17 cellular contexts compared by ENCODE assay signal in genomic region chr1:48115835-48116234, GRCh38.
"Had no signal": no experiment of that assay in that cellular context is flagged by ENCODE, and none has a peak within 500 bp of the region (broad histone marks: within the 10 kb centered on the region; RNA-seq: fewer than 3 reads in every experiment).

No MANE protein-coding gene starts in this region.

- H3K4me3 ChIP-seq: heart left ventricle, spleen, tibial nerve had no signal

- DNase-seq: effector memory CD4-positive, alpha-beta T cell; heart left ventricle; hippocampal formation; naive thymus-derived CD8-positive, alpha-beta T cell; right cardiac atrium; spleen; stimulated activated CD4-positive, alpha-beta T cell treated with anti-CD3 and anti-CD28 coated beads, Interleukin-15, amount 100 ng/mL, for 24 hours; stimulated activated CD4-positive, alpha-beta T cell treated with anti-CD3 and anti-CD28 coated beads, Interleukin-1b, Interleukin-23, amount 100 ng/mL, for 48 hours; stimulated activated CD4-positive, alpha-beta T cell treated with anti-CD3 and anti-CD28 coated beads, Interleukin-4, amount 100 ng/mL, for 24 hours had no signal

- H3K4me1 Mint-ChIP-seq: naive thymus-derived CD8-positive, alpha-beta T cell; neural crest cell; stimulated activated memory B cell treated with anti-CD40 and anti-IgM and Interleukin-4, amounts not matched to agents 10 μg/mL and 1 μg/mL and 100 μg/mL, for 72 hours had no signal

- ATAC-seq: esophagus mucosa; heart left ventricle; left lobe of liver; naive thymus-derived CD8-positive, alpha-beta T cell; right cardiac atrium had no signal

- H3K36me3 ChIP-seq: heart left ventricle, spleen, tibial nerve had no signal

- H3K4me1 ChIP-seq: tibial nerve had no signal

- H3K27ac Mint-ChIP-seq: naive thymus-derived CD8-positive, alpha-beta T cell; stimulated activated memory B cell treated with anti-CD40 and anti-IgM and Interleukin-4, amounts not matched to agents 10 μg/mL and 1 μg/mL and 100 μg/mL, for 72 hours; stimulated activated naive CD8-positive, alpha-beta T cell treated with anti-CD3 and anti-CD28 coated beads, Interleukin-15, Interleukin-2, amounts not matched to agents 100 ng/mL and 50 ng/mL, for 24 hours had no signal

- H3K36me3 Mint-ChIP-seq: stimulated activated memory B cell treated with anti-CD40 and anti-IgM and Interleukin-4, amounts not matched to agents 10 μg/mL and 1 μg/mL and 100 μg/mL, for 72 hours had no signal

- H3K4me3 Mint-ChIP-seq: naive thymus-derived CD8-positive, alpha-beta T cell; neural crest cell; stimulated activated memory B cell treated with anti-CD40 and anti-IgM and Interleukin-4, amounts not matched to agents 10 μg/mL and 1 μg/mL and 100 μg/mL, for 72 hours; stimulated activated naive CD8-positive, alpha-beta T cell treated with anti-CD3 and anti-CD28 coated beads, Interleukin-15, Interleukin-2, amounts not matched to agents 100 ng/mL and 50 ng/mL, for 24 hours had no signal

- H3K27ac ChIP-seq: heart left ventricle, spleen, tibial nerve had no signal

- FAIRE-seq: endometrium, frontal cortex had no signal

- H3K27me3 ChIP-seq: heart left ventricle, spleen, tibial nerve had no signal
